In genomic region chr17:71942626-71943025, GRCh38 we compare ENCODE assay signal across 21 cellular contexts.
DNase-seq lines count a peak whose midpoint lies in the region; FAIRE-seq and TF ChIP-seq lines count a peak whose summit lies in the region.
"Had no signal": no experiment of that assay in that cellular context is flagged by ENCODE, and none has a peak within 500 bp of the region (broad histone marks: within the 10 kb centered on the region; RNA-seq: fewer than 3 reads in every experiment).

No MANE protein-coding gene starts in this region.

- no peaks in the 10 kb centered on the region for H3K9me3 ChIP-seq in colonic mucosa
- H3K9me3 ChIP-seq: BE2C, SK-N-SH had no signal

- no peak for TF ChIP-seq CTCF in NB4 (IDR thresholded peaks at IDR 0.05; ENCODE audit: low read depth, low read length)
- TF ChIP-seq CTCF in colonic mucosa (IDR thresholded peaks at IDR 0.05) = no peak

- intact Hi-C loops in colonic mucosa (cut with DNase I) = no loop called here

- H3K9ac ChIP-seq in colonic mucosa (ENCODE audit: low read depth in 2 of 2, low read length in 2 of 2) = peak overlapping the region in 1 of 2 donors; percentile 49
- H3K9ac ChIP-seq: SK-N-SH had no signal

- no peaks in the 10 kb centered on the region for H3K4me1 ChIP-seq in colonic mucosa
- H3K4me1 ChIP-seq: BE2C had no signal

- H3K36me3 ChIP-seq in colonic mucosa = no peaks in the 10 kb centered on the region
- H3K36me3 ChIP-seq: BE2C had no signal

- no peaks in the 10 kb centered on the region for H3K27me3 ChIP-seq in colonic mucosa
- H3K27me3 ChIP-seq: BE2C had no signal

- H3K27ac ChIP-seq in colonic mucosa = peak overlapping the region; percentile 52
- H3K27ac ChIP-seq: PC-9 had no signal

- DNase-seq in GM12891 (ENCODE audit: insufficient read length, low spot score) (no peak), NB4 (ENCODE audit: low read depth) (peak; percentile 12), colonic mucosa (peak; percentile 41), putamen (ENCODE audit: low spot score) (peak; percentile 23), NCI-H2196 (lab: John Stamatoyannopoulos, UW; ENCODE audit: unreplicated experiment) (no peak), middle frontal gyrus (ENCODE audit: extremely low spot score, low spot score) (no peak), NCI-H774 (lab: John Stamatoyannopoulos, UW) (no peak)
- DNase-seq: BE2C; CD8-positive, alpha-beta T cell; DND-41; GF-D8; HFFc6; Karpas-422; NCI-H1048; NCI-H1694; NCI-H2107; NCI-H345; NCI-H69; PC-9; SK-N-SH had no signal

- TF ChIP-seq POLR2A in GM12891 (IDR thresholded peaks at IDR 0.05; ENCODE audit: low read depth, low read length) (no peak), NB4 (IDR thresholded peaks at IDR 0.05; ENCODE audit: extremely low read depth, insufficient read length) (no peak)

- no peak for FAIRE-seq in GM12891 (lab: Jason Lieb, UNC)
- FAIRE-seq: HepG2 had no signal

- H3K4me3 ChIP-seq in NB4 (ENCODE audit: low read depth, low read length) (no peak overlapping the region), colonic mucosa (no peak overlapping the region)
- H3K4me3 ChIP-seq: PC-9 had no signal

TF ChIP-seq in GM12891, 5 proteins besides CTCF, POLR2A, EP300 and RAD21:
- TF ChIP-seq SPI1 (IDR thresholded peaks at IDR 0.05; ENCODE audit: low read depth, low read length) = peak; percentile 48; the same call in 1 of the 2 replicates
- TF ChIP-seq TAF1 (IDR thresholded peaks at IDR 0.05; ENCODE audit: low read depth, low read length) = no peak

Comparison
In these comparisons a context has a peak if more than half of its experiments do, and no peak if none do; other contexts are left out.
1. DNase-seq: peak in NB4 (single experiment), colonic mucosa (single experiment) and putamen (single experiment); none in GM12891 (single experiment), NCI-H2196 (single experiment), middle frontal gyrus (single experiment) and NCI-H774 (single experiment).